8 cellular contexts compared by ENCODE assay signal in the genomic region with DNA sequence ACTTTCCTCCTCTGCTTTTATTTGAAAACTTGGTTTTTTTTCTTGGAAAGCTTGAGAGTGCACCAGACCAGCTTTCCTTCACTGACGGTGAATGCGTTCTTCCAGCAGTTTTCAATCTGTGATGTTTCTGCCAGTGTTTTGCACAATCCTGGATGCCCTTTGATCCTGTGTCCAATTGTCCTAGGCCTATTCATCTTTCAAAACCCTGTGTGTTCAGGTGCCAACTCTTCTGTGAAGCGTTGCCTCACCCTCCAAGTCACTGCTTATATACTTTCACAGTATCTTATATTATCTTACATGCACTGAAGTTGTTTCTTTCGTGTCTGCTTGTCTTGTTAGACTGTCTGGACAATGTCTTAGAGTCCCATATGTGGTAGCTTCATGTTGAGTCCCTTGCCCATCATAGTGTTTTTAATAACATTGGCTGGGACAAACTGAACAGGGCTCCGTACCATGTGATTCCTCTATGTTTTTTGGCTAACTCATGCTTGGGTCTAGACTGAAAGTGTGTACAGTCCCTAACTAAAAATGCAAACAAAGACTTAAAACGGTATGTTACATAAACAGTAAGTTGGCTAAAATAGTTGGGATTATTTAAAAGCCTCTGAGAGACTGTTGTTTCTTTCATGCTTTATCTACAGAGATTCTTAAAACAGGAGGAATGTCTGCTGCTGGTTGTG. TPM values are rescaled to one million over a fixed set of nuclear protein-coding genes. Genes with fewer than 3 reads are reported as not detected.
DNase-seq lines count a peak whose midpoint lies in the region; ATAC-seq and TF ChIP-seq lines count a peak whose summit lies in the region.

No MANE protein-coding gene starts in this region.

- peak overlapping the region; percentile 81 for H3K27ac ChIP-seq in hepatocyte
- peak overlapping the region; percentile 96 for H3K27ac ChIP-seq in rectal smooth muscle tissue (ENCODE audit: low read depth, low read length)

- ATAC-seq in GM19467 (IDR thresholded peaks at IDR 0.05; ENCODE audit: unreplicated experiment): no peak

- peaks cover 4% of the 10 kb centered on the region for H4K20me1 ChIP-seq in hepatocyte (ENCODE audit: insufficient read depth, poor library complexity, severe bottlenecking)

- peak overlapping the region; percentile 40 for H3K4me3 Mint-ChIP-seq in activated T-helper 1 cell treated with anti-CD3 and anti-CD28 coated beads, Interleukin-12 subunit alpha, Interleukin-12 subunit beta, Interleukin-2, Interleukin-4 antibody, amounts not matched to agents 30 ng/mL and 10 ng/mL and 1 ng/mL, durations not matched to agents 14 hours and 24 hours and 36 hours

- 22% methylated on average over 6 of the region's 6 CpGs for WGBS in hepatocyte (ENCODE audit: low lambda C conversion rate, missing lambda C conversion rate)

- H3K36me3 Mint-ChIP-seq in activated T-helper 1 cell treated with anti-CD3 and anti-CD28 coated beads, Interleukin-12 subunit alpha, Interleukin-12 subunit beta, Interleukin-2, Interleukin-4 antibody, amounts not matched to agents 30 ng/mL and 10 ng/mL and 1 ng/mL, durations not matched to agents 14 hours and 24 hours and 36 hours (ENCODE audit: low read depth): no peaks in the 10 kb centered on the region

- H3K4me1 Mint-ChIP-seq in activated T-helper 1 cell treated with anti-CD3 and anti-CD28 coated beads, Interleukin-12 subunit alpha, Interleukin-12 subunit beta, Interleukin-2, Interleukin-4 antibody, amounts not matched to agents 30 ng/mL and 10 ng/mL and 1 ng/mL, durations not matched to agents 14 hours and 24 hours and 36 hours (ENCODE audit: low read depth): peaks cover 16% of the 10 kb centered on the region

- peak overlapping the region; percentile 41 for H2AFZ ChIP-seq in hepatocyte

- H3K4me1 ChIP-seq in hepatocyte (ENCODE audit: insufficient read depth): peaks cover 24% of the 10 kb centered on the region
- peaks cover 21% of the 10 kb centered on the region for H3K4me1 ChIP-seq in rectal smooth muscle tissue (ENCODE audit: control insufficient read depth, insufficient read depth, low read length)

- H3K79me2 ChIP-seq in hepatocyte: peaks cover 66% of the 10 kb centered on the region

- no peak for DNase-seq in activated T-helper 1 cell treated with anti-CD3 and anti-CD28 coated beads, Interleukin-12 subunit alpha, Interleukin-12 subunit beta, Interleukin-2, Interleukin-4 antibody, amounts not matched to agents 30 ng/mL and 10 ng/mL and 1 ng/mL, durations not matched to agents 14 hours and 24 hours and 36 hours (ENCODE audit: low spot score)
- peak; percentile 37 for DNase-seq in hepatocyte (ENCODE audit: low spot score)
- DNase-seq in T-helper 9 cell: no peak
- DNase-seq in NCI-H1694 (lab: John Stamatoyannopoulos, UW): no peak
- DNase-seq in cortex of kidney (lab: John Stamatoyannopoulos, UW): no peak

- peak overlapping the region; percentile 89 for H3K4me2 ChIP-seq in hepatocyte

- H3K4me3 ChIP-seq in GM08714 (ENCODE audit: low read length) (peak overlapping the region; percentile 64), hepatocyte (peak overlapping the region; percentile 27), rectal smooth muscle tissue (ENCODE audit: low read length) (peak overlapping the region; percentile 84)

- H3K27me3 ChIP-seq in hepatocyte (no peaks in the 10 kb centered on the region), rectal smooth muscle tissue (ENCODE audit: control insufficient read depth, insufficient read depth, low read length) (no peaks in the 10 kb centered on the region)

- H3K9me2 ChIP-seq in hepatocyte (replicated peaks; ENCODE audit: insufficient read depth): no peaks in the 10 kb centered on the region

- H3K27ac Mint-ChIP-seq in activated T-helper 1 cell treated with anti-CD3 and anti-CD28 coated beads, Interleukin-12 subunit alpha, Interleukin-12 subunit beta, Interleukin-2, Interleukin-4 antibody, amounts not matched to agents 30 ng/mL and 10 ng/mL and 1 ng/mL, durations not matched to agents 14 hours and 24 hours and 36 hours: no peak overlapping the region

- no peak for TF ChIP-seq CTCF in hepatocyte (IDR thresholded peaks at IDR 0.05; ENCODE audit: poor library complexity)

- H3K9me3 ChIP-seq in hepatocyte (ENCODE audit: low read depth): no peaks in the 10 kb centered on the region

- H3K36me3 ChIP-seq in hepatocyte (replicated peaks; ENCODE audit: insufficient read depth, low read depth) (no peaks in the 10 kb centered on the region), rectal smooth muscle tissue (ENCODE audit: control insufficient read depth, insufficient read depth, low read length) (no peaks in the 10 kb centered on the region)

- H3K9ac ChIP-seq in rectal smooth muscle tissue (ENCODE audit: low read length): no peak overlapping the region

- peaks cover 41% of the 10 kb centered on the region for H3K27me3 Mint-ChIP-seq in activated T-helper 1 cell treated with anti-CD3 and anti-CD28 coated beads, Interleukin-12 subunit alpha, Interleukin-12 subunit beta, Interleukin-2, Interleukin-4 antibody, amounts not matched to agents 30 ng/mL and 10 ng/mL and 1 ng/mL, durations not matched to agents 14 hours and 24 hours and 36 hours (ENCODE audit: insufficient read depth)

- H3K9me3 Mint-ChIP-seq in activated T-helper 1 cell treated with anti-CD3 and anti-CD28 coated beads, Interleukin-12 subunit alpha, Interleukin-12 subunit beta, Interleukin-2, Interleukin-4 antibody, amounts not matched to agents 30 ng/mL and 10 ng/mL and 1 ng/mL, durations not matched to agents 14 hours and 24 hours and 36 hours: no peaks in the 10 kb centered on the region

- intact Hi-C loops in activated T-helper 1 cell treated with anti-CD3 and anti-CD28 coated beads, Interleukin-12 subunit alpha, Interleukin-12 subunit beta, Interleukin-2, Interleukin-4 antibody, amounts not matched to agents 30 ng/mL and 10 ng/mL and 1 ng/mL, durations not matched to agents 14 hours and 24 hours and 36 hours (cut with micrococcal nuclease): no loop called here

RNA-seq across cellular contexts. Expression of gene RNF217, which starts 2.0 kb away (rescaled TPM):
- 1.8 and 2.3 TPM in 2 replicates for total RNA-seq in activated T-helper 1 cell treated with anti-CD3 and anti-CD28 coated beads, Interleukin-12 subunit alpha, Interleukin-12 subunit beta, Interleukin-2, Interleukin-4 antibody, amounts not matched to agents 30 ng/mL and 10 ng/mL and 1 ng/mL, durations not matched to agents 14 hours and 24 hours and 36 hours
- 18.4 and 167 TPM in 2 replicates for total RNA-seq in hepatocyte
- 7.9 and 8.8 TPM in 2 replicates for polyA plus RNA-seq in hepatocyte

Comparison
In these comparisons a context has a peak if more than half of its experiments do, and no peak if none do; other contexts are left out.
1. H3K4me3 ChIP-seq: peak in every context shown above with its lines; median percentile 84 in rectal smooth muscle tissue; 64 in GM08714; 27 in hepatocyte.